In the genomic region with DNA sequence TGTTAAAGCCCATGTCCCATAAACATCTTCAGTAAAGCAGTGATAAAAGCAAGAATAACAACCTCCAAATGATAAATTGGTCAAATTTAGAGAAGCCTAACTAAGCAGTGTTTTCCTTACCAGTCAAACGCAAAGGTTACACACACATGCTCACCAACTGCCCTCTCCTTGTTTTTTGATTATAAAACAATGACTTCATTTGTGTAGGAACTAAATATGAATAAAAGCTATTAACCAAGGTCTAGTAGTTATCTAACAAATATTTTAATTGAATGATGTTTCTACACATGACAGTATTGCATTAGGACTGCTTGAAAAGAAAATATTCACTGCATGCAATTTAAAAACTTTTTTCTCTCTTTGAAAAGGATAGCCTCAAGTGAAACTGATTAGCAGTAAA, we compare ENCODE assay signal across 10 cellular contexts. TPM values are rescaled to one million over a fixed set of nuclear protein-coding genes. Genes with fewer than 3 reads are reported as not detected.
"Had no signal": no experiment of that assay in that cellular context is flagged by ENCODE, and none has a peak within 500 bp of the region (broad histone marks: within the 10 kb centered on the region; RNA-seq: fewer than 3 reads in every experiment).

No MANE protein-coding gene starts in this region.

- FAIRE-seq: HTR-8/SVneo, K562 had no signal

- H3K27ac ChIP-seq: GM23248 had no signal

- DNase-seq: GM23248, GOT3, H9, HCEC 1CT, IMR-90, KG1 had no signal

- H3K4me3 ChIP-seq: GM23248, K562 had no signal

RNA-seq across cellular contexts. Expression of a gene that starts 36.7 kb away (rescaled TPM):
- total RNA-seq: GM23248, H4, H9, HT-29, IMR-90, K562 had no signal
- polyA plus RNA-seq: GM23248, IMR-90, K562 had no signal
